Comparison of ENCODE assay signal across 10 cellular contexts in genomic region chr2:72142743-72143440, GRCh38. TPM values are rescaled to one million over a fixed set of nuclear protein-coding genes. Genes with fewer than 3 reads are reported as not detected.
DNase-seq lines count a peak whose midpoint lies in the region; ATAC-seq, FAIRE-seq and TF ChIP-seq lines count a peak whose summit lies in the region.
"Had no signal": no experiment of that assay in that cellular context is flagged by ENCODE, and none has a peak within 500 bp of the region (broad histone marks: within the 10 kb centered on the region; RNA-seq: fewer than 3 reads in every experiment).

No MANE protein-coding gene starts in this region.

- H3K36me3 ChIP-seq in HAP-1 (replicated peaks) (no peaks in the 10 kb centered on the region), small intestine (ENCODE audit: control insufficient read depth in 2 of 2, insufficient read depth in 2 of 2, low read length in 2 of 2) (no peaks in the 10 kb centered on the region)

- H3K27ac ChIP-seq in small intestine (ENCODE audit: low read depth in 1 of 2, low read length in 1 of 2), result no peak overlapping the region
- H3K27ac ChIP-seq: HL-60 had no signal

- peaks cover 13% of the 10 kb centered on the region for H3K4me1 ChIP-seq in HAP-1
- peaks cover 5 to 8% of the 10 kb centered on the region in 2 donors for H3K4me1 ChIP-seq in small intestine (ENCODE audit: control insufficient read depth in 2 of 2, insufficient read depth in 1 of 2, low read depth in 1 of 2, low read length in 1 of 2)

- peak; percentile 8 to 68 for DNase-seq in HAP-1 (ENCODE audit: low spot score in 2 of 2)
- DNase-seq in cerebellum (ENCODE audit: low spot score), result peak; percentile 61
- DNase-seq in left colon, result peak; percentile 72 to 76
- DNase-seq in small intestine, result peak; percentile 61
- no peak for DNase-seq in NCI-H526 treated with DMSO at 0.1 percent for 48 hours (lab: John Stamatoyannopoulos, UW)
- no peak for DNase-seq in MCF 10A (ENCODE audit: unreplicated experiment)
- DNase-seq in T-helper 2 cell, result no peak
- DNase-seq in activated CD8-positive, alpha-beta T cell treated with anti-CD3 and anti-CD28 coated beads, Interleukin-2, amount 10 ng/mL, durations not matched to agents 7 days and 5 days, result no peak
- DNase-seq: SHP77 had no signal

- 9 to 14% (median 10%) methylated on average over 34 to 45 of the region's 45 CpGs for WGBS in small intestine, 3 donors

- ATAC-seq in left colon, result peak; percentile 63
- ATAC-seq in activated CD8-positive, alpha-beta T cell treated with anti-CD3 and anti-CD28 coated beads, Interleukin-2, amount 10 ng/mL, durations not matched to agents 7 days and 5 days, result no peak

- H3K36me3 Mint-ChIP-seq in MCF 10A (ENCODE audit: insufficient read depth, unreplicated experiment), result no peaks in the 10 kb centered on the region
- peaks cover 6% of the 10 kb centered on the region for H3K36me3 Mint-ChIP-seq in activated CD8-positive, alpha-beta T cell treated with anti-CD3 and anti-CD28 coated beads, Interleukin-2, amount 10 ng/mL, durations not matched to agents 7 days and 5 days (ENCODE audit: low read depth)

- no peak overlapping the region for H3K4me3 Mint-ChIP-seq in MCF 10A (ENCODE audit: unreplicated experiment)
- no peak overlapping the region for H3K4me3 Mint-ChIP-seq in activated CD8-positive, alpha-beta T cell treated with anti-CD3 and anti-CD28 coated beads, Interleukin-2, amount 10 ng/mL, durations not matched to agents 7 days and 5 days

- CTCF ChIA-PET in MCF 10A (lab: Yijun Ruan, JAX), result interaction anchor here (0.6 to 1.6 kb wide), 4 partner anchors 19 to 745 kb away, joined by 3 to 8 read pairs (median 6); no protein-coding TSS in a partner anchor
- CTCF ChIA-PET in activated CD8-positive, alpha-beta T cell treated with anti-CD3 and anti-CD28 coated beads, Interleukin-2, amount 10 ng/mL, durations not matched to agents 7 days and 5 days (lab: Charles Lee), result no interaction called here

- H3K9me3 ChIP-seq in HAP-1 (no peaks in the 10 kb centered on the region), small intestine (ENCODE audit: control insufficient read depth, low read depth) (no peaks in the 10 kb centered on the region)

- no peak for FAIRE-seq in small intestine (lab: Jason Lieb, UNC)

- H3K4me1 Mint-ChIP-seq in MCF 10A (ENCODE audit: insufficient read depth, unreplicated experiment), result peaks cover 8% of the 10 kb centered on the region
- H3K4me1 Mint-ChIP-seq in activated CD8-positive, alpha-beta T cell treated with anti-CD3 and anti-CD28 coated beads, Interleukin-2, amount 10 ng/mL, durations not matched to agents 7 days and 5 days (ENCODE audit: low read depth), result peaks cover 17% of the 10 kb centered on the region

- in situ Hi-C loops in HAP-1 (cut with MboI; ENCODE audit: low sequenced_read_pairs), result no loop called here

- H3K27ac Mint-ChIP-seq in MCF 10A (ENCODE audit: low read depth, unreplicated experiment), result no peak overlapping the region
- H3K27ac Mint-ChIP-seq in activated CD8-positive, alpha-beta T cell treated with anti-CD3 and anti-CD28 coated beads, Interleukin-2, amount 10 ng/mL, durations not matched to agents 7 days and 5 days, result no peak overlapping the region

- H3K4me3 ChIP-seq in HAP-1 (peak overlapping the region; percentile 9), small intestine (ENCODE audit: low read depth in 1 of 2, low read length in 2 of 2) (no peak overlapping the region)

- intact Hi-C loops in left colon (cut with DNase I, micrococcal nuclease) (loop anchor here in 1 of 2 donors (10.0 kb wide), 1 partner anchor 588 kb away; no protein-coding TSS in a partner anchor), MCF 10A (cut with micrococcal nuclease) (no loop called here)

- no peaks in the 10 kb centered on the region for H3K27me3 Mint-ChIP-seq in MCF 10A (ENCODE audit: insufficient read depth, unreplicated experiment)
- H3K27me3 Mint-ChIP-seq in activated CD8-positive, alpha-beta T cell treated with anti-CD3 and anti-CD28 coated beads, Interleukin-2, amount 10 ng/mL, durations not matched to agents 7 days and 5 days (ENCODE audit: low read depth), result peaks cover 42% of the 10 kb centered on the region

- no peak for TF ChIP-seq CTCF in MCF 10A (IDR thresholded peaks at IDR 0.05; ENCODE audit: unreplicated experiment)

- POLR2A ChIA-PET in MCF 10A (lab: Yijun Ruan, JAX), result interaction anchor here (0.6 kb wide), 1 partner anchor 179 kb away, joined by 4 read pairs; no protein-coding TSS in a partner anchor
- POLR2A ChIA-PET in activated CD8-positive, alpha-beta T cell treated with anti-CD3 and anti-CD28 coated beads, Interleukin-2, amount 10 ng/mL, durations not matched to agents 7 days and 5 days (lab: Charles Lee), result no interaction called here

- no TSS peak for BruUV-seq in MCF 10A (replicated peaks; lab: Mats Ljungman, UMichigan)

- no peaks in the 10 kb centered on the region for H3K27me3 ChIP-seq in HAP-1 (ENCODE audit: low read depth)
- peaks cover 0 to 10% of the 10 kb centered on the region in 2 donors for H3K27me3 ChIP-seq in small intestine (ENCODE audit: control insufficient read depth in 2 of 2, insufficient read depth in 2 of 2, low read length in 2 of 2)

- no peaks in the 10 kb centered on the region for H3K9me3 Mint-ChIP-seq in MCF 10A (ENCODE audit: unreplicated experiment)
- H3K9me3 Mint-ChIP-seq in activated CD8-positive, alpha-beta T cell treated with anti-CD3 and anti-CD28 coated beads, Interleukin-2, amount 10 ng/mL, durations not matched to agents 7 days and 5 days (ENCODE audit: insufficient read depth), result no peaks in the 10 kb centered on the region

RNA-seq across cellular contexts. Expression of gene CYP26B1, which starts 4.8 kb away (rescaled TPM):
- total RNA-seq in cerebellum (47.5 TPM), left colon (1 to 10 TPM; 1.6 to 2.1 TPM), MCF 10A (2022) (14.1 and 16.9 TPM in 2 replicates)
- polyA plus RNA-seq in small intestine, result 1 to 10 TPM in 1 of 3 donors, under 1 TPM in 2; 0.22 to 6.2 (median 0.81) TPM
- not detected for total RNA-seq in activated CD8-positive, alpha-beta T cell treated with anti-CD3 and anti-CD28 coated beads, Interleukin-2, amount 10 ng/mL, durations not matched to agents 7 days and 5 days

Comparison
In these comparisons a context has a peak if more than half of its experiments do, and no peak if none do; other contexts are left out.
1. DNase-seq: peak in HAP-1 (2 of 2), cerebellum (single experiment), left colon (2 of 2) and small intestine (single experiment); none in NCI-H526 treated with DMSO at 0.1 percent for 48 hours (single experiment), MCF 10A (single experiment), T-helper 2 cell (0 of 5) and activated CD8-positive, alpha-beta T cell treated with anti-CD3 and anti-CD28 coated beads, Interleukin-2, amount 10 ng/mL, durations not matched to agents 7 days and 5 days (single experiment).